8 cellular contexts compared by ENCODE assay signal in the genomic region with DNA sequence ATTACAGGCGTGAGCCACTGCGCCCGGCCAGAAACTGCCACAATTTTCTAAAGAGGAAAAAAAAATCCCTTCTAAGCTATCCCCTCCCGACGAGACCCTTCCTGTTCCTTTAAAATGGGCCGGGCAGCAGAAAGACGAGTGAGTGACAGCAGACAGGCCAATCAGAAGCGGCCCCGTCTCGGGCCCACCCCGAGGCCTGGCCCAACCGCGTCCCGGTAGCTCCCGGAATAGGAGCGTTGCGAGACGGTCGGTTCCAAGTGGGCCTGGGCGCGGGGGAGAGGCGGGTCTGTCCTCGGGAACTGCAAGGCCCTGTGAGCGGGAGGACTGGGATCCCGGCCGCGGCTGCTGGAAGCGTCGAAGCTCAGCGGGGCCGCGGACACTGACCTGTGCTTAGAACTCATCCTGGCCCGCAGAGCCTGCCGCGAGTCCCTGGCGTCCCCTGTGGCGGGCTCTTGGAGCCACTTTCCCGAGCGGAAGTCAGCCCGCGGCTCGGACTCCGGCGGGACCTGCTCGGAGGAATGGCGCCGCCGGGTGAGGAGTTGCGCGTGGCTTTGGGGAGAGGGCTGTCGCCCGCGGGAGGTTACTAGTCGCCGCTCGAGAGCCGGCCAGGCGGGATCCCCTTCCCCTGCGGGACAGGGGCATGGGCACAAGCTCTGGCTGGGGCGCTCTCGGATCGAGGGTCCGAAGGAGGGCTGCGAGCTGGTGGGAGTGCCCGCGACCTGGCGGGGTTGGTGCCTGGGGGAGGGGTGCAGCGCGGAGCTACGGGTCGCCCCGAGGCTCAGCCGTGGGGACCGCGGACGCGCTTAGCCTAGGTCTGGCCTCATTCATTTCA. TPM values are rescaled to one million over a fixed set of nuclear protein-coding genes. Genes with fewer than 3 reads are reported as not detected.
A peak's percentile ranks its signal among the peaks of the same experiment; 100 is the strongest.
DNase-seq lines count a peak whose midpoint lies in the region; ATAC-seq and TF ChIP-seq lines count a peak whose summit lies in the region.

TSS of gene MROH8 (minus strand) at position 710 of the 832 bp plus-strand sequence.
TSS of gene RPN2 (plus strand) at position 492 of the 832 bp plus-strand sequence. CDS start at position 519, 27 bp downstream.

- in situ Hi-C loops in astrocyte of the cerebellum (cut with HindIII; ENCODE audit: low sequenced_read_pairs) = no loop called here

- intact Hi-C loops in aorta (cut with DNase I) = no loop called here

- H3K9me3 ChIP-seq in aorta (ENCODE audit: control insufficient read depth, low read length) = no peaks in the 10 kb centered on the region

- peak within 1 kb of the TSS; percentile 87 for H3K9ac ChIP-seq in rectal smooth muscle tissue (ENCODE audit: low read length)

- H3K36me3 ChIP-seq in rectal smooth muscle tissue (ENCODE audit: control insufficient read depth, insufficient read depth, low read length) = peaks cover 2% of the 10 kb centered on the region
- H3K36me3 ChIP-seq in aorta (ENCODE audit: control insufficient read depth in 1 of 2, insufficient read depth in 2 of 2, low read length in 1 of 2) = no peaks in the 10 kb centered on the region

- H3K4me3 ChIP-seq in astrocyte of the cerebellum (ENCODE audit: low read depth, low read length) = peak within 1 kb of the TSS; percentile 92
- H3K4me3 ChIP-seq in rectal smooth muscle tissue (ENCODE audit: low read length) = peak within 1 kb of the TSS; percentile 92
- peak within 1 kb of the TSS; percentile 65 to 91 for H3K4me3 ChIP-seq in aorta (ENCODE audit: low read length in 2 of 2)

- WGBS in aorta, 2 donors = 0 to 1% methylated on average over 76 to 77 of the region's 77 CpGs

- ATAC-seq in GM18508 (IDR thresholded peaks at IDR 0.05; ENCODE audit: insufficient read depth, unreplicated experiment) = peak; percentile 53
- peak; percentile 90 for ATAC-seq in HG02981 (IDR thresholded peaks at IDR 0.05; ENCODE audit: unreplicated experiment)
- peak; percentile 99 for ATAC-seq in aorta (ENCODE audit: low FRiP score)

- H3K27ac ChIP-seq in rectal smooth muscle tissue (ENCODE audit: low read depth, low read length) (peak within 1 kb of the TSS; percentile 99), aorta (ENCODE audit: low read depth in 1 of 2, low read length in 2 of 2) (peak within 1 kb of the TSS; percentile 83 to 98)

- DNase-seq in NCI-H2029 (lab: John Stamatoyannopoulos, UW) (peak; percentile 95), T-helper 9 cell (peak; percentile 93), astrocyte of the cerebellum (ENCODE audit: low read depth) (peak; percentile 95), hepatic stellate cell (ENCODE audit: low spot score) (peak; percentile 94), aorta (peak; percentile 99)

- H3K4me1 ChIP-seq in rectal smooth muscle tissue (ENCODE audit: control insufficient read depth, insufficient read depth, low read length) (peaks cover 13% of the 10 kb centered on the region), aorta (ENCODE audit: control insufficient read depth in 1 of 2, insufficient read depth in 2 of 2, low read length in 2 of 2) (peaks cover 0 to 4% of the 10 kb centered on the region in 2 donors)

- TF ChIP-seq CTCF in astrocyte of the cerebellum (IDR thresholded peaks at IDR 0.05; ENCODE audit: low read depth, low read length, missing control alignments) = no peak

- H3K27me3 ChIP-seq in rectal smooth muscle tissue (ENCODE audit: control insufficient read depth, insufficient read depth, low read length) (no peaks in the 10 kb centered on the region), aorta (ENCODE audit: control insufficient read depth in 1 of 2, insufficient read depth in 2 of 2, low read length in 1 of 2) (no peaks in the 10 kb centered on the region)

RNA-seq across cellular contexts. Expression of gene MROH8, which starts in this region (rescaled TPM):
- total RNA-seq in aorta = 1 to 10 TPM; 3.4 to 5.1 TPM
- 1 to 10 TPM in 1 of 2 donors, not detected in 1; 9.3 TPM for polyA plus RNA-seq in aorta

RNA-seq across cellular contexts. Expression of gene RPN2, which starts in this region (rescaled TPM):
- 100 to 1,000 TPM; 125 to 137 TPM for total RNA-seq in aorta
- polyA plus RNA-seq in aorta = 100 to 1,000 TPM in 1 of 2 donors, 10 to 100 TPM in 1; 47.2 to 117 TPM

Comparison
In these comparisons a context has a peak if more than half of its experiments do, and no peak if none do; other contexts are left out.
1. Peak in every context shown above with its lines: DNase-seq, ATAC-seq, H3K4me3 ChIP-seq and H3K27ac ChIP-seq.